In the genomic region with DNA sequence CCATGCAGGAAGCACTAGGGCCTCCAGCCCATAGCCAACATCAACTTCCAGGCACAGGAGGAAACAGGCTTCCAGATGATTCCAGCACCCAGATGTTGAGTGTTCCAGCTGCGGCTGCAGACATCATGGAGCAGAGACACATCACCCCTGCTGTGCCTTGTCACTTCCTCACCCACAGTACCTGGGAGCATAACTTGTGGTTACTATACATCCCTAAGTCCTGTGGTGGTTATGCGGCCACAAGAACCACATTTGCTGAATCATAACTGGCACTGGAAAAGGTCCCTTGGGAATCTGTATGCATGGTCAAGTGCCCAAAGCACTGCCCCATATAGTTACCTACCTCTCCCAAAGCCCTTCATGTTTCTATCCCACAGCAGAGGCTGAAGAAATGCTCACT, we compare ENCODE assay signal across 17 cellular contexts. TPM values are rescaled to one million over a fixed set of nuclear protein-coding genes. Genes with fewer than 3 reads are reported as not detected.
DNase-seq lines count a peak whose midpoint lies in the region; ATAC-seq, FAIRE-seq and TF ChIP-seq lines count a peak whose summit lies in the region.
"Had no signal": no experiment of that assay in that cellular context is flagged by ENCODE, and none has a peak within 500 bp of the region (broad histone marks: within the 10 kb centered on the region; RNA-seq: fewer than 3 reads in every experiment).

No MANE protein-coding gene starts in this region.

- TF ChIP-seq RAD21 in K562 (CRISPR knock-in tag; conservative IDR thresholded peaks at IDR 0.05 in 1 of 2, IDR thresholded peaks at IDR 0.05 in 1 of 2) = no peak

- no peaks in the 10 kb centered on the region for H3K79me2 ChIP-seq in K562 (ENCODE audit: control insufficient read depth, insufficient read depth, low read length)

- no peaks in the 10 kb centered on the region for H3K9me3 ChIP-seq in K562 (replicated peaks; ENCODE audit: control insufficient read depth, insufficient read depth, low read depth, low read length)
- H3K9me3 ChIP-seq: adrenal gland, gastroesophageal sphincter, suprapubic skin had no signal

- WGBS in K562 (ENCODE audit: insufficient coverage, low coverage, missing lambda C conversion rate) = 39% methylated on average over 2 of the region's 2 CpGs

- 0 out of 2 replicates have a peak, but pooled peaks cover 4% of the 10 kb centered on the region for H4K20me1 ChIP-seq in K562 (replicated peaks; ENCODE audit: control insufficient read depth, insufficient read depth, low read length)

- H2AFZ ChIP-seq in K562 (ENCODE audit: low read depth, low read length) = no peak overlapping the region

- no TSS peak for BruUV-seq in K562 (replicated peaks; lab: Mats Ljungman, UMichigan)

- no peaks in the 10 kb centered on the region for H3K9me1 ChIP-seq in K562 (ENCODE audit: control insufficient read depth, insufficient read depth, low read length)

- ATAC-seq in K562 (no peak), HG03432 (IDR thresholded peaks at IDR 0.05; ENCODE audit: unreplicated experiment) (no peak)
- ATAC-seq: gastroesophageal sphincter; left cardiac atrium; natural killer cell treated with Interleukin-12 subunit alpha and Interleukin-12 subunit beta and Interleukin-15 and Interleukin-18, amount 100 ng/mL, for 72 hours; sciatic nerve; WTC11 had no signal

- intact Hi-C loops in K562 (cut with micrococcal nuclease) = no loop called here

- no peak overlapping the region for H3K4me3 ChIP-seq in K562
- H3K4me3 ChIP-seq: adrenal gland, gastroesophageal sphincter, suprapubic skin had no signal

- in situ Hi-C loops in K562 (cut with MboI) = no loop called here

- DNase-seq in EL = peak; percentile 39
- peak; percentile 72 for DNase-seq in LHCN-M2 (ENCODE audit: low read depth)
- DNase-seq in K562 (ENCODE audit: extremely low read depth in 1 of 4, low spot score in 3 of 4) = no peak
- peak; percentile 33 for DNase-seq in renal cortical epithelial cell (ENCODE audit: low read depth)
- no peak for DNase-seq in NCI-H1092 (lab: John Stamatoyannopoulos, UW)
- no peak for DNase-seq in OCI-M1 (lab: John Stamatoyannopoulos, UW)
- no peak for DNase-seq in NCI-H510A (lab: John Stamatoyannopoulos, UW)
- DNase-seq: CD8-positive, alpha-beta memory T cell; left cardiac atrium; NCI-H146 had no signal

- CTCF ChIA-PET in K562 (lab: Yijun Ruan, JAX; ENCODE audit: low intra/inter-chr PET ratio) = no interaction called here

- POLR2A ChIA-PET in K562 (lab: Yijun Ruan, JAX) = no interaction called here

- TF ChIP-seq POLR2A in K562 (conservative IDR thresholded peaks at IDR 0.05) = no peak

- FAIRE-seq in K562 (lab: Jason Lieb, UNC) = no peak

- no peak overlapping the region for H3K9ac ChIP-seq in K562 (ENCODE audit: insufficient read depth in 1 of 2, low read depth in 2 of 2, low read length in 2 of 2)

- H3K36me3 ChIP-seq in K562 (ENCODE audit: control insufficient read depth, insufficient read depth, low read length) = no peaks in the 10 kb centered on the region
- H3K36me3 ChIP-seq: adrenal gland, gastroesophageal sphincter, suprapubic skin had no signal

- H3K4me1 ChIP-seq in K562 (replicated peaks in 1 of 2; ENCODE audit: control insufficient read depth in 2 of 2, insufficient read depth in 2 of 2, low read length in 2 of 2) = no peaks in the 10 kb centered on the region; a peak in 1 of 5 replicates

- no peak for TF ChIP-seq EP300 in K562 (IDR thresholded peaks at IDR 0.05; ENCODE audit: low read length)

- H3K27ac ChIP-seq in K562 (ENCODE audit: extremely low read depth, low read depth, low read length) = no peak overlapping the region
- H3K27ac ChIP-seq: gastroesophageal sphincter, suprapubic skin had no signal

- no peak for TF ChIP-seq CTCF in K562 (IDR thresholded peaks at IDR 0.05 in 2 of 3, conservative IDR thresholded peaks at IDR 0.05 in 1 of 3; ENCODE audit: insufficient read depth in 2 of 3, low read depth in 1 of 3, low read length in 3 of 3)

- no peak overlapping the region for H3K4me2 ChIP-seq in K562 (ENCODE audit: insufficient read depth, low read length)

- no peaks in the 10 kb centered on the region for H3K27me3 ChIP-seq in K562 (ENCODE audit: control insufficient read depth in 2 of 2, insufficient read depth in 2 of 2, low read length in 2 of 2)
- H3K27me3 ChIP-seq: adrenal gland, gastroesophageal sphincter, suprapubic skin had no signal

TF ChIP-seq in K562, 482 proteins besides CTCF, POLR2A, EP300 and RAD21:
- TF ChIP-seq, protein P1, sequence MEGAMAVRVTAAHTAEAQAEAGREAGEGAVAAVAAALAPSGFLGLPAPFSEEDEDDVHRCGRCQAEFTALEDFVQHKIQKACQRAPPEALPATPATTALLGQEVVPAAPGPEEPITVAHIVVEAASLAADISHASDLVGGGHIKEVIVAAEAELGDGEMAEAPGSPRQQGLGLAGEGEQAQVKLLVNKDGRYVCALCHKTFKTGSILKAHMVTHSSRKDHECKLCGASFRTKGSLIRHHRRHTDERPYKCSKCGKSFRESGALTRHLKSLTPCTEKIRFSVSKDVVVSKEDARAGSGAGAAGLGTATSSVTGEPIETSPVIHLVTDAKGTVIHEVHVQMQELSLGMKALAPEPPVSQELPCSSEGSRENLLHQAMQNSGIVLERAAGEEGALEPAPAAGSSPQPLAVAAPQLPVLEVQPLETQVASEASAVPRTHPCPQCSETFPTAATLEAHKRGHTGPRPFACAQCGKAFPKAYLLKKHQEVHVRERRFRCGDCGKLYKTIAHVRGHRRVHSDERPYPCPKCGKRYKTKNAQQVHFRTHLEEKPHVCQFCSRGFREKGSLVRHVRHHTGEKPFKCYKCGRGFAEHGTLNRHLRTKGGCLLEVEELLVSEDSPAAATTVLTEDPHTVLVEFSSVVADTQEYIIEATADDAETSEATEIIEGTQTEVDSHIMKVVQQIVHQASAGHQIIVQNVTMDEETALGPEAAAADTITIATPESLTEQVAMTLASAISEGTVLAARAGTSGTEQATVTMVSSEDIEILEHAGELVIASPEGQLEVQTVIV (CRISPR knock-in tag; IDR thresholded peaks at IDR 0.05; ENCODE audit: borderline replicate concordance) = no peak
- TF ChIP-seq ZBTB1 (CRISPR knock-in tag; IDR thresholded peaks at IDR 0.05; ENCODE audit: borderline replicate concordance, low read depth) (0 out of 2 replicates have a peak, but pooled peaks have one; percentile 30), ZEB2 (IDR thresholded peaks at IDR 0.05) (no peak)

RNA-seq across cellular contexts. Expression of a gene that starts 56.6 kb away (rescaled TPM):
- 0.83 and 1.4 TPM in 2 replicates for total RNA-seq in LHCN-M2 (2014; rRNA removed)
- polyA plus RNA-seq in LHCN-M2 (2012) = 1.5 TPM
- total RNA-seq in K562 (2011; cell fraction: chromatin; rRNA removed; ENCODE audit: low replicate concordance) = 13.7 and 31.3 TPM in 2 replicates
- total RNA-seq in K562 (2011; cell fraction: nucleolus; rRNA removed) = 20.9 and 25.0 TPM in 2 replicates
- 17.4 and 19.4 TPM in 2 replicates for total RNA-seq in K562 (2011; cell fraction: nucleoplasm; rRNA removed)
- total RNA-seq in K562 (2014; rRNA removed) = 9.0 and 10.1 TPM in 2 replicates
- total RNA-seq in K562 (2014; rRNA removed; fragmentation: Illumina TruSeq; extraction: Trizol) = 1.1 and 2.0 TPM in 2 replicates
- total RNA-seq in K562 (2015; rRNA removed; fragmentation: Illumina TruSeq; extraction: Trizol) = 3.0 and 3.5 TPM in 2 replicates
- 14.1 and 17.1 TPM in 2 replicates for total RNA-seq in K562 (2021)
- 3.0 and 5.3 TPM in 2 replicates for polyA plus RNA-seq in K562 (2011; rRNA removed)
- 3.4 and 4.9 TPM in 2 replicates for polyA plus RNA-seq in K562 (2011; cell fraction: cytosol; rRNA removed)
- 39.6 and 62.6 TPM in 2 replicates for polyA plus RNA-seq in K562 (2011; cell fraction: nucleus; rRNA removed)
- 10.1 and 16.2 TPM in 2 replicates for polyA plus RNA-seq in K562 (2012)
- 5.1 and 6.2 TPM in 2 replicates for polyA plus RNA-seq in K562 (2014; fragmentation: Illumina TruSeq; extraction: Trizol)
- under 1 TPM; 0.31 TPM for polyA plus RNA-seq in K562 (2014; fragmentation: Nextera tagmentation; extraction: Ambion mirVana)
- 10.4 and 10.5 TPM in 2 replicates for polyA plus RNA-seq in K562 (2014; rRNA removed)
- polyA minus RNA-seq in K562 (2011; rRNA and poly(A)+ RNA removed) = 0.84 and 1.2 TPM in 2 replicates
- 3.1 and 3.9 TPM in 2 replicates for polyA minus RNA-seq in K562 (2011; cell fraction: cytosol; rRNA and poly(A)+ RNA removed)
- polyA minus RNA-seq in K562 (2011; cell fraction: nucleus; rRNA and poly(A)+ RNA removed) = 14.1 and 15.1 TPM in 2 replicates
- total RNA-seq in renal cortical epithelial cell = 0.52 and 5.2 TPM in 2 replicates

Comparison
In these comparisons a context has a peak if more than half of its experiments do, and no peak if none do; other contexts are left out.
1. DNase-seq: peak in EL (single experiment), LHCN-M2 (single experiment) and renal cortical epithelial cell (single experiment); none in K562 (0 of 4), NCI-H1092 (single experiment), OCI-M1 (single experiment) and NCI-H510A (single experiment).